8 cellular contexts compared by ENCODE assay signal in the genomic region with DNA sequence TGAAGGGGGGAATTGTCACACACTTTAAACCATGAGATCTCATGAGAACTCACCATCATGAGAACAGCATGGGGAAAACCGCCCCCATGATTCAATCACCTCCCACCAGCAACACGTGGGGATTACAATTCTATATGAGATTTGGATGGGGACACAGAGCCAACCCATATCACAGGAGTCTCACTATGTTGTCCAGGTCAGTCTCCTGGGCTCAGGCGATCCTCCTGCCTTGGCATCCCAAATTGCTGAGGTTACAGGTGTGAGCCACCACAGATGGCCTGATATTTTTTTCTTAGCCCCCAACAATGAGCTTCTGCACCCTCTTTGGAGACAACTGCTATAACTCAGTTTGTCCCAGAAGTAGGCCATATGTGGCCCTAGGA. TPM values are rescaled to one million over a fixed set of nuclear protein-coding genes. Genes with fewer than 3 reads are reported as not detected.
DNase-seq lines count a peak whose midpoint lies in the region; ATAC-seq and TF ChIP-seq lines count a peak whose summit lies in the region.

No MANE protein-coding gene starts in this region.

- peaks cover 0 to 16% (median 0%) of the 10 kb centered on the region in 9 donors for H3K4me1 ChIP-seq in heart right ventricle
- H3K4me1 ChIP-seq in mesenchymal stem cell (ENCODE audit: control insufficient read depth, insufficient read depth, low read depth, low read length): no peaks in the 10 kb centered on the region
- peaks cover 7 to 14% (median 9%) of the 10 kb centered on the region in 4 donors for H3K4me1 ChIP-seq in upper lobe of left lung

- TF ChIP-seq POLR2A in upper lobe of left lung (IDR thresholded peaks at IDR 0.05): no peak

- H4K91ac ChIP-seq in mesenchymal stem cell (ENCODE audit: low read length): no peak overlapping the region

- no peaks in the 10 kb centered on the region for H3K9me3 Mint-ChIP-seq in activated T-helper 2 cell treated with anti-CD3 and anti-CD28 coated beads, Interferon-gamma antibody, Interleukin-2, Interleukin-4, amounts not matched to agents 10 μg/mL and 5 μg/mL and 100 μg/mL, durations not matched to agents 14 hours and 24 hours and 36 hours

- WGBS in heart right ventricle, 2 donors: 88 to 98% methylated on average over 3 of the region's 3 CpGs
- 95% methylated on average over 3 of the region's 3 CpGs for WGBS in mesenchymal stem cell
- 92 to 100% methylated on average over 3 of the region's 3 CpGs for WGBS in upper lobe of left lung, 2 donors

- TF ChIP-seq CTCF in heart right ventricle (IDR thresholded peaks at IDR 0.05): no peak
- TF ChIP-seq CTCF in upper lobe of left lung (IDR thresholded peaks at IDR 0.05): no peak

- peak overlapping the region in 2 of 10 donors; percentile 11 to 39 for H3K4me3 ChIP-seq in heart right ventricle
- H3K4me3 ChIP-seq in mesenchymal stem cell (ENCODE audit: insufficient read depth in 1 of 2, low read depth in 1 of 2, low read length in 2 of 2): peak overlapping the region in 1 of 2 experiments; percentile 19
- peak overlapping the region in 2 of 4 donors; percentile 7 to 34 for H3K4me3 ChIP-seq in upper lobe of left lung

- peak overlapping the region in 1 of 2 experiments; percentile 21 for H2BK12ac ChIP-seq in mesenchymal stem cell (ENCODE audit: low read length in 2 of 2)

- peaks cover 10% of the 10 kb centered on the region for H3K36me3 Mint-ChIP-seq in activated T-helper 2 cell treated with anti-CD3 and anti-CD28 coated beads, Interferon-gamma antibody, Interleukin-2, Interleukin-4, amounts not matched to agents 10 μg/mL and 5 μg/mL and 100 μg/mL, durations not matched to agents 14 hours and 24 hours and 36 hours (ENCODE audit: low read depth)

- intact Hi-C loops in heart right ventricle (cut with DNase I): no loop called here
- intact Hi-C loops in Right ventricle myocardium superior (cut with DNase I): no loop called here
- intact Hi-C loops in activated T-helper 2 cell treated with anti-CD3 and anti-CD28 coated beads, Interferon-gamma antibody, Interleukin-2, Interleukin-4, amounts not matched to agents 10 μg/mL and 5 μg/mL and 100 μg/mL, durations not matched to agents 14 hours and 24 hours and 36 hours (cut with micrococcal nuclease): no loop called here

- no peak overlapping the region for H2BK5ac ChIP-seq in mesenchymal stem cell (ENCODE audit: low read depth, low read length, poor library complexity, severe bottlenecking)

- no peak overlapping the region for H3K4ac ChIP-seq in mesenchymal stem cell (ENCODE audit: low read depth in 1 of 2, low read length in 2 of 2)

- H3K27me3 ChIP-seq in heart right ventricle: no peaks in the 10 kb centered on the region
- H3K27me3 ChIP-seq in mesenchymal stem cell (ENCODE audit: control insufficient read depth in 1 of 2, insufficient read depth in 1 of 2, low read length in 2 of 2): no peaks in the 10 kb centered on the region
- no peaks in the 10 kb centered on the region for H3K27me3 ChIP-seq in upper lobe of left lung

- H3K27ac Mint-ChIP-seq in activated T-helper 2 cell treated with anti-CD3 and anti-CD28 coated beads, Interferon-gamma antibody, Interleukin-2, Interleukin-4, amounts not matched to agents 10 μg/mL and 5 μg/mL and 100 μg/mL, durations not matched to agents 14 hours and 24 hours and 36 hours: peak overlapping the region; percentile 89

- no peak for TF ChIP-seq EP300 in upper lobe of left lung (IDR thresholded peaks at IDR 0.05)

- no peaks in the 10 kb centered on the region for H3K27me3 Mint-ChIP-seq in activated T-helper 2 cell treated with anti-CD3 and anti-CD28 coated beads, Interferon-gamma antibody, Interleukin-2, Interleukin-4, amounts not matched to agents 10 μg/mL and 5 μg/mL and 100 μg/mL, durations not matched to agents 14 hours and 24 hours and 36 hours (ENCODE audit: low read depth)

- H3K27ac ChIP-seq in heart right ventricle (peak overlapping the region in 6 of 10 donors; percentile 10 to 93 (median 26)), mesenchymal stem cell (ENCODE audit: low read length, poor library complexity, severe bottlenecking) (no peak overlapping the region), upper lobe of left lung (peak overlapping the region; percentile 78 to 86 (median 82))

- peak overlapping the region in 1 of 2 experiments; percentile 51 for H3K18ac ChIP-seq in mesenchymal stem cell (ENCODE audit: low read depth in 1 of 2, low read length in 2 of 2)

- H3K9me3 ChIP-seq in heart right ventricle: no peaks in the 10 kb centered on the region
- H3K9me3 ChIP-seq in mesenchymal stem cell (ENCODE audit: control insufficient read depth, low read length): no peaks in the 10 kb centered on the region
- H3K9me3 ChIP-seq in upper lobe of left lung: no peaks in the 10 kb centered on the region

- no peak overlapping the region for H2BK120ac ChIP-seq in mesenchymal stem cell (ENCODE audit: low read depth, low read length)

- no peak overlapping the region for H3K4me2 ChIP-seq in mesenchymal stem cell (ENCODE audit: low read length, poor library complexity, severe bottlenecking)

- peak overlapping the region; percentile 53 for H3K4me3 Mint-ChIP-seq in activated T-helper 2 cell treated with anti-CD3 and anti-CD28 coated beads, Interferon-gamma antibody, Interleukin-2, Interleukin-4, amounts not matched to agents 10 μg/mL and 5 μg/mL and 100 μg/mL, durations not matched to agents 14 hours and 24 hours and 36 hours (ENCODE audit: low read depth)

- H3K23ac ChIP-seq in mesenchymal stem cell (ENCODE audit: low read length in 2 of 2): no peak overlapping the region

- no peak overlapping the region for H3K14ac ChIP-seq in mesenchymal stem cell (ENCODE audit: low read length in 2 of 2)

- H3K36me3 ChIP-seq in heart right ventricle (peaks cover 0 to 27% (median 10%) of the 10 kb centered on the region in 9 donors), mesenchymal stem cell (ENCODE audit: control insufficient read depth in 1 of 2, insufficient read depth in 2 of 2, low read depth in 1 of 2, low read length in 2 of 2) (peaks cover 6 to 18% of the 10 kb centered on the region in 2 experiments), upper lobe of left lung (peaks cover 0 to 13% (median 6%) of the 10 kb centered on the region in 4 donors)

- H4K8ac ChIP-seq in mesenchymal stem cell (ENCODE audit: low read length): no peak overlapping the region

- H3K4me1 Mint-ChIP-seq in activated T-helper 2 cell treated with anti-CD3 and anti-CD28 coated beads, Interferon-gamma antibody, Interleukin-2, Interleukin-4, amounts not matched to agents 10 μg/mL and 5 μg/mL and 100 μg/mL, durations not matched to agents 14 hours and 24 hours and 36 hours (ENCODE audit: low read depth): peaks cover 31% of the 10 kb centered on the region

- peak in 1 of 8 donors; percentile 8 for ATAC-seq in heart right ventricle
- no peak for ATAC-seq in Right ventricle myocardium superior (ENCODE audit: poor library complexity)
- ATAC-seq in upper lobe of left lung (ENCODE audit: low FRiP score in 2 of 2): no peak
- ATAC-seq in HG02852 (IDR thresholded peaks at IDR 0.05; ENCODE audit: unreplicated experiment): no peak

- H2AK5ac ChIP-seq in mesenchymal stem cell (ENCODE audit: low read length, severe bottlenecking): no peak overlapping the region

- no peaks in the 10 kb centered on the region for H3K79me1 ChIP-seq in mesenchymal stem cell (replicated peaks; ENCODE audit: low read length, poor library complexity, severe bottlenecking)

- H3K9ac ChIP-seq in mesenchymal stem cell (ENCODE audit: low read length): peak overlapping the region; percentile 53

- DNase-seq in heart right ventricle: no peak
- no peak for DNase-seq in Right ventricle myocardium superior
- DNase-seq in activated T-helper 2 cell treated with anti-CD3 and anti-CD28 coated beads, Interferon-gamma antibody, Interleukin-2, Interleukin-4, amounts not matched to agents 10 μg/mL and 5 μg/mL and 100 μg/mL, durations not matched to agents 14 hours and 24 hours and 36 hours (ENCODE audit: low spot score): no peak
- no peak for DNase-seq in mesenchymal stem cell
- no peak for DNase-seq in upper lobe of left lung
- no peak for DNase-seq in superior temporal gyrus (ENCODE audit: extremely low spot score)
- DNase-seq in NCI-H524 (lab: John Stamatoyannopoulos, UW): no peak

- no peak overlapping the region for H2AFZ ChIP-seq in mesenchymal stem cell (ENCODE audit: low read depth, low read length)

- H2BK15ac ChIP-seq in mesenchymal stem cell (ENCODE audit: low read depth, poor library complexity, severe bottlenecking): no peak overlapping the region

RNA-seq across cellular contexts. Expression of a gene that starts 22.5 kb away (rescaled TPM):
- total RNA-seq in heart right ventricle (10 to 100 TPM; 14.6 to 21.2 (median 16.7) TPM), Right ventricle myocardium superior (18.9 TPM), upper lobe of left lung (10 to 100 TPM; 26.0 to 62.7 (median 31.5) TPM)
- polyA plus RNA-seq in heart right ventricle: 10 to 100 TPM in 1 of 2 donors, 1 to 10 TPM in 1; 5.5 to 15.0 TPM
- total RNA-seq in activated T-helper 2 cell treated with anti-CD3 and anti-CD28 coated beads, Interferon-gamma antibody, Interleukin-2, Interleukin-4, amounts not matched to agents 10 μg/mL and 5 μg/mL and 100 μg/mL, durations not matched to agents 14 hours and 24 hours and 36 hours: 23.8 and 26.2 TPM in 2 replicates
- 11.1 TPM for polyA plus RNA-seq in mesenchymal stem cell (2013, experiment 1 of 2)
- polyA plus RNA-seq in mesenchymal stem cell (2013, experiment 2 of 2): 11.3 TPM
